12 cellular contexts compared by ENCODE assay signal in genomic region chr12:55925371-55925770, GRCh38. TPM values are rescaled to one million over a fixed set of nuclear protein-coding genes. Genes with fewer than 3 reads are reported as not detected.
DNase-seq lines count a peak whose midpoint lies in the region; ATAC-seq, FAIRE-seq and TF ChIP-seq lines count a peak whose summit lies in the region.
"Had no signal": no experiment of that assay in that cellular context is flagged by ENCODE, and none has a peak within 500 bp of the region (broad histone marks: within the 10 kb centered on the region; RNA-seq: fewer than 3 reads in every experiment).

No MANE protein-coding gene starts in this region.

- H3F3A ChIP-seq in SK-N-SH (replicated peaks; ENCODE audit: insufficient read depth): peaks cover 35% of the 10 kb centered on the region
- peaks cover 23% of the 10 kb centered on the region for H3F3A ChIP-seq in Loucy (ENCODE audit: low read depth)

- H3K9ac ChIP-seq in SK-N-SH: peak overlapping the region; percentile 89; the same call in 1 of the 2 replicates
- peak overlapping the region; percentile 98 for H3K9ac ChIP-seq in Loucy (ENCODE audit: low read depth, low read length, poor library complexity, severe bottlenecking)
- peak overlapping the region in 1 of 2 experiments; percentile 99; a peak in 2 of 4 replicates for H3K9ac ChIP-seq in K562 (ENCODE audit: insufficient read depth in 1 of 2, low read depth in 2 of 2, low read length in 2 of 2)

- FAIRE-seq in K562 (lab: Jason Lieb, UNC): no peak

- H3K27me3 ChIP-seq in SK-N-SH (ENCODE audit: insufficient read depth): no peaks in the 10 kb centered on the region
- H3K27me3 ChIP-seq in Loucy (ENCODE audit: insufficient read depth, low read length, poor library complexity, severe bottlenecking): no peaks in the 10 kb centered on the region
- H3K27me3 ChIP-seq in K562 (ENCODE audit: control insufficient read depth in 2 of 2, insufficient read depth in 2 of 2, low read length in 2 of 2): no peaks in the 10 kb centered on the region
- H3K27me3 ChIP-seq in neuron (ENCODE audit: insufficient read depth, low read length): no peaks in the 10 kb centered on the region
- H3K27me3 ChIP-seq: cardiac muscle cell, gastroesophageal sphincter had no signal

- ATAC-seq in SK-N-SH treated with all-trans-retinoic acid at 6 μM for 48 hours (no peak), K562 (no peak), GM21528 (IDR thresholded peaks at IDR 0.05; ENCODE audit: low FRiP score, unreplicated experiment) (no peak), HG03039 (IDR thresholded peaks at IDR 0.05; ENCODE audit: unreplicated experiment) (no peak)
- ATAC-seq: gastroesophageal sphincter had no signal

- H3K4me3 ChIP-seq in SK-N-SH (ENCODE audit: low read depth in 2 of 2, low read length in 1 of 2) (peak overlapping the region in 1 of 2 experiments; percentile 90; a peak in 3 of 4 replicates), Loucy (ENCODE audit: low read length, poor library complexity, severe bottlenecking) (peak overlapping the region; percentile 100), K562 (no peak overlapping the region), neuron (ENCODE audit: low read length) (peak overlapping the region; percentile 91)

- H3K4me2 ChIP-seq in SK-N-SH (peak overlapping the region; percentile 97), Loucy (ENCODE audit: low read depth, low read length, poor library complexity, severe bottlenecking) (peak overlapping the region; percentile 96), K562 (ENCODE audit: insufficient read depth, low read length) (peak overlapping the region; percentile 91)

- TF ChIP-seq RAD21 in SK-N-SH (IDR thresholded peaks at IDR 0.05; ENCODE audit: low read length): no peak
- TF ChIP-seq RAD21 in K562 (CRISPR knock-in tag; conservative IDR thresholded peaks at IDR 0.05 in 1 of 2, IDR thresholded peaks at IDR 0.05 in 1 of 2): no peak

- POLR2A ChIA-PET in SK-N-SH (lab: Yijun Ruan, JAX) (interaction anchor here (3.2 to 4.2 kb wide), 2 partner anchors 95 to 107 kb away, joined by 18 to 39 read pairs; partner anchors contain the start of genes DNAJC14, ORMDL2 and SARNP), K562 (lab: Yijun Ruan, JAX) (interaction anchor here (0.7 to 3.8 kb wide), 8 partner anchors 9 to 113 kb away, joined by 3 to 26 read pairs (median 6); partner anchors contain the start of genes DNAJC14, ORMDL2, RAB5B and SARNP)

- intact Hi-C loops in K562 (cut with micrococcal nuclease): loop anchor here (5.0 kb wide), 1 partner anchor 47 kb away; the partner anchor contains the start of gene RAB5B

- TF ChIP-seq POLR2A in K562 (conservative IDR thresholded peaks at IDR 0.05): no peak

- H3K36me3 ChIP-seq in SK-N-SH (replicated peaks in 1 of 2; ENCODE audit: control insufficient read depth in 1 of 2, insufficient read depth in 2 of 2, low read length in 1 of 2): peaks cover 0 to 11% of the 10 kb centered on the region in 2 experiments
- H3K36me3 ChIP-seq in Loucy (ENCODE audit: insufficient read depth, low read length): no peaks in the 10 kb centered on the region
- peaks cover 36% of the 10 kb centered on the region for H3K36me3 ChIP-seq in K562 (ENCODE audit: control insufficient read depth, insufficient read depth, low read length)
- peaks cover 16% of the 10 kb centered on the region for H3K36me3 ChIP-seq in neuron (ENCODE audit: insufficient read depth, low read length)

- TF ChIP-seq EP300 in SK-N-SH (IDR thresholded peaks at IDR 0.05; ENCODE audit: borderline replicate concordance in 1 of 2, low read depth in 1 of 2, low read length in 1 of 2) (no peak), K562 (IDR thresholded peaks at IDR 0.05; ENCODE audit: low read length) (no peak; the same call in 1 of the 2 replicates)

- BruUV-seq in K562 (replicated peaks; lab: Mats Ljungman, UMichigan): no TSS peak

- H3K4me1 ChIP-seq in SK-N-SH (ENCODE audit: control insufficient read depth in 1 of 2, insufficient read depth in 2 of 2, low read depth in 1 of 2, low read length in 1 of 2) (peaks cover 10 to 20% of the 10 kb centered on the region in 2 experiments; a peak in 3 of 4 replicates), Loucy (ENCODE audit: insufficient read depth, low read length, poor library complexity, severe bottlenecking) (peaks cover 38% of the 10 kb centered on the region), K562 (replicated peaks in 1 of 2; ENCODE audit: control insufficient read depth in 2 of 2, insufficient read depth in 2 of 2, low read length in 2 of 2) (peaks cover 10 to 16% of the 10 kb centered on the region in 2 experiments; a peak in 4 of 5 replicates), neuron (ENCODE audit: insufficient read depth, low read length) (peaks cover 14% of the 10 kb centered on the region)

- TF ChIP-seq CTCF in SK-N-SH (IDR thresholded peaks at IDR 0.05) (no peak), Loucy (conservative IDR thresholded peaks at IDR 0.05; ENCODE audit: low read length) (no peak), K562 (IDR thresholded peaks at IDR 0.05 in 2 of 3, conservative IDR thresholded peaks at IDR 0.05 in 1 of 3; ENCODE audit: insufficient read depth in 2 of 3, low read depth in 1 of 3, low read length in 3 of 3) (no peak)

- H3K9me2 ChIP-seq in SK-N-SH: no peaks in the 10 kb centered on the region
- no peaks in the 10 kb centered on the region for H3K9me2 ChIP-seq in Loucy (replicated peaks; ENCODE audit: low read depth, low read length)

- H3K27ac ChIP-seq in SK-N-SH (ENCODE audit: low read depth in 2 of 2, low read length in 1 of 2) (peak overlapping the region in 1 of 2 experiments; percentile 94; a peak in 1 of 4 replicates), K562 (ENCODE audit: extremely low read depth, low read depth, low read length) (peak overlapping the region; percentile 95)

- H3K79me2 ChIP-seq in SK-N-SH (ENCODE audit: insufficient read depth): peaks cover 84% of the 10 kb centered on the region
- H3K79me2 ChIP-seq in Loucy (ENCODE audit: insufficient read depth, low read length): peaks cover 69% of the 10 kb centered on the region
- peaks cover 79% of the 10 kb centered on the region for H3K79me2 ChIP-seq in K562 (ENCODE audit: control insufficient read depth, insufficient read depth, low read length)

- no peaks in the 10 kb centered on the region for H3K9me3 ChIP-seq in SK-N-SH
- H3K9me3 ChIP-seq in Loucy (ENCODE audit: insufficient read depth, low read depth, low read length): no peaks in the 10 kb centered on the region
- no peaks in the 10 kb centered on the region for H3K9me3 ChIP-seq in K562 (replicated peaks; ENCODE audit: control insufficient read depth, insufficient read depth, low read depth, low read length)
- no peaks in the 10 kb centered on the region for H3K9me3 ChIP-seq in neuron (ENCODE audit: low read length)
- H3K9me3 ChIP-seq: gastroesophageal sphincter had no signal

- H3K9me1 ChIP-seq in K562 (ENCODE audit: control insufficient read depth, insufficient read depth, low read length): no peaks in the 10 kb centered on the region

- no peak overlapping the region for H2AFZ ChIP-seq in SK-N-SH (ENCODE audit: low read depth)
- no peak overlapping the region for H2AFZ ChIP-seq in Loucy (ENCODE audit: low read length)
- H2AFZ ChIP-seq in K562 (ENCODE audit: low read depth, low read length): no peak overlapping the region
- no peak overlapping the region for H2AFZ ChIP-seq in neuron (ENCODE audit: low read depth, low read length)

- DNase-seq in SK-N-SH (no peak), K562 (ENCODE audit: extremely low read depth in 1 of 4, low spot score in 3 of 4) (no peak), GM19238 (ENCODE audit: insufficient read length, low spot score) (no peak)
- DNase-seq: ACHN; activated CD4-positive, alpha-beta T cell treated with anti-CD3 and anti-CD28 coated beads for 1 hour had no signal

- H4K20me1 ChIP-seq in SK-N-SH (ENCODE audit: insufficient read depth): no peaks in the 10 kb centered on the region
- H4K20me1 ChIP-seq in Loucy (ENCODE audit: insufficient read depth, low read length, poor library complexity, severe bottlenecking): peaks cover 21% of the 10 kb centered on the region
- H4K20me1 ChIP-seq in K562 (replicated peaks; ENCODE audit: control insufficient read depth, insufficient read depth, low read length): no peaks in the 10 kb centered on the region

- 89% methylated on average over 4 of the region's 4 CpGs for WGBS in SK-N-SH (ENCODE audit: low lambda C conversion rate)
- WGBS in K562 (ENCODE audit: insufficient coverage, low coverage, missing lambda C conversion rate): 80% methylated on average over 4 of the region's 4 CpGs

- in situ Hi-C loops in K562 (cut with MboI): no loop called here

- CTCF ChIA-PET in SK-N-SH (lab: Yijun Ruan, JAX): interaction anchor here (1.1 to 6.4 kb wide), 14 partner anchors 8 to 196 kb away, joined by 3 to 51 read pairs (median 8); partner anchors contain the start of genes CD63 and DNAJC14
- CTCF ChIA-PET in K562 (lab: Yijun Ruan, JAX; ENCODE audit: low intra/inter-chr PET ratio): no interaction called here

RNA-seq across cellular contexts. Expression of gene PYM1, which starts 2.3 kb away (rescaled TPM):
- 36.0 and 36.3 TPM in 2 replicates for polyA plus RNA-seq in SK-N-SH (2012; rRNA removed)
- 39.3 and 40.9 TPM in 2 replicates for polyA plus RNA-seq in SK-N-SH (2012; cell fraction: cytosol; rRNA removed)
- polyA plus RNA-seq in SK-N-SH (2012; cell fraction: nucleus; rRNA removed): 16.7 and 21.0 TPM in 2 replicates
- total RNA-seq in K562 (2011; cell fraction: chromatin; rRNA removed; ENCODE audit: low replicate concordance): 38.0 and 56.0 TPM in 2 replicates
- total RNA-seq in K562 (2011; cell fraction: nucleolus; rRNA removed): 18.8 and 25.0 TPM in 2 replicates
- total RNA-seq in K562 (2011; cell fraction: nucleoplasm; rRNA removed): 39.9 and 61.8 TPM in 2 replicates
- total RNA-seq in K562 (2014; rRNA removed): 45.0 and 52.8 TPM in 2 replicates
- total RNA-seq in K562 (2014; rRNA removed; fragmentation: Illumina TruSeq; extraction: Trizol): 32.6 and 33.1 TPM in 2 replicates
- total RNA-seq in K562 (2015; rRNA removed; fragmentation: Illumina TruSeq; extraction: Trizol): 30.8 and 34.1 TPM in 2 replicates
- total RNA-seq in K562 (2021): 31.2 and 32.4 TPM in 2 replicates
- 39.1 and 43.2 TPM in 2 replicates for polyA plus RNA-seq in K562 (2011; rRNA removed)
- polyA plus RNA-seq in K562 (2011; cell fraction: cytosol; rRNA removed): 25.0 and 32.4 TPM in 2 replicates
- polyA plus RNA-seq in K562 (2011; cell fraction: nucleus; rRNA removed): 15.6 and 20.7 TPM in 2 replicates
- polyA plus RNA-seq in K562 (2012): 33.1 and 34.2 TPM in 2 replicates
- 36.0 and 37.7 TPM in 2 replicates for polyA plus RNA-seq in K562 (2014; fragmentation: Illumina TruSeq; extraction: Trizol)
- 10 to 100 TPM; 29.0 to 32.6 TPM for polyA plus RNA-seq in K562 (2014; fragmentation: Nextera tagmentation; extraction: Ambion mirVana)
- 46.3 and 51.3 TPM in 2 replicates for polyA plus RNA-seq in K562 (2014; rRNA removed)
- polyA minus RNA-seq in K562 (2011; rRNA and poly(A)+ RNA removed): 18.3 and 18.9 TPM in 2 replicates
- polyA minus RNA-seq in K562 (2011; cell fraction: cytosol; rRNA and poly(A)+ RNA removed): 12.5 and 12.7 TPM in 2 replicates
- 7.0 and 13.3 TPM in 2 replicates for polyA minus RNA-seq in K562 (2011; cell fraction: nucleus; rRNA and poly(A)+ RNA removed)

RNA-seq across cellular contexts. Expression of gene DGKA, which starts 5.6 kb away (rescaled TPM):
- 74.6 and 75.9 TPM in 2 replicates for polyA plus RNA-seq in SK-N-SH (2012; rRNA removed)
- polyA plus RNA-seq in SK-N-SH (2012; cell fraction: cytosol; rRNA removed): 47.2 and 52.0 TPM in 2 replicates
- 213 and 244 TPM in 2 replicates for polyA plus RNA-seq in SK-N-SH (2012; cell fraction: nucleus; rRNA removed)
- total RNA-seq in K562 (2011; cell fraction: chromatin; rRNA removed; ENCODE audit: low replicate concordance): 62.2 and 79.1 TPM in 2 replicates
- total RNA-seq in K562 (2011; cell fraction: nucleolus; rRNA removed): 35.8 and 47.0 TPM in 2 replicates
- total RNA-seq in K562 (2011; cell fraction: nucleoplasm; rRNA removed): 36.1 and 38.3 TPM in 2 replicates
- 6.2 and 7.6 TPM in 2 replicates for total RNA-seq in K562 (2014; rRNA removed)
- total RNA-seq in K562 (2014; rRNA removed; fragmentation: Illumina TruSeq; extraction: Trizol): 8.2 and 8.4 TPM in 2 replicates
- total RNA-seq in K562 (2015; rRNA removed; fragmentation: Illumina TruSeq; extraction: Trizol): 5.3 and 6.0 TPM in 2 replicates
- total RNA-seq in K562 (2021): 11.0 and 11.1 TPM in 2 replicates
- polyA plus RNA-seq in K562 (2011; rRNA removed): 5.8 and 10.7 TPM in 2 replicates
- 5.8 and 7.2 TPM in 2 replicates for polyA plus RNA-seq in K562 (2011; cell fraction: cytosol; rRNA removed)
- polyA plus RNA-seq in K562 (2011; cell fraction: nucleus; rRNA removed): 71.2 and 80.8 TPM in 2 replicates
- polyA plus RNA-seq in K562 (2012): 9.1 and 13.8 TPM in 2 replicates
- 9.3 and 10.1 TPM in 2 replicates for polyA plus RNA-seq in K562 (2014; fragmentation: Illumina TruSeq; extraction: Trizol)
- 1 to 10 TPM; 3.4 to 4.7 TPM for polyA plus RNA-seq in K562 (2014; fragmentation: Nextera tagmentation; extraction: Ambion mirVana)
- 12.4 and 13.8 TPM in 2 replicates for polyA plus RNA-seq in K562 (2014; rRNA removed)
- 11.4 and 13.3 TPM in 2 replicates for polyA minus RNA-seq in K562 (2011; rRNA and poly(A)+ RNA removed)
- polyA minus RNA-seq in K562 (2011; cell fraction: cytosol; rRNA and poly(A)+ RNA removed): 9.3 and 12.8 TPM in 2 replicates
- 14.4 and 33.1 TPM in 2 replicates for polyA minus RNA-seq in K562 (2011; cell fraction: nucleus; rRNA and poly(A)+ RNA removed)

RNA-seq across cellular contexts. Expression of gene PMEL, which starts 40.5 kb away (rescaled TPM):
- polyA plus RNA-seq in SK-N-SH (2012; rRNA removed) (1.8 and 2.7 TPM in 2 replicates), K562 (2011; rRNA removed) (2.0 and 2.8 TPM in 2 replicates), K562 (2014; fragmentation: Illumina TruSeq; extraction: Trizol) (1.4 and 1.9 TPM in 2 replicates), K562 (2014; fragmentation: Nextera tagmentation; extraction: Ambion mirVana) (under 1 TPM; 0.39 to 0.68 TPM), K562 (2014; rRNA removed) (1.1 and 2.5 TPM in 2 replicates)
- polyA plus RNA-seq in SK-N-SH (2012; cell fraction: cytosol; rRNA removed): 0.60 and 0.79 TPM in 2 replicates
- polyA plus RNA-seq in SK-N-SH (2012; cell fraction: nucleus; rRNA removed): 5.4 and 5.5 TPM in 2 replicates
- total RNA-seq in K562 (2011; cell fraction: chromatin; rRNA removed; ENCODE audit: low replicate concordance): 2.5 and 8.4 TPM in 2 replicates
- 3.4 and 4.2 TPM in 2 replicates for total RNA-seq in K562 (2011; cell fraction: nucleolus; rRNA removed)
- total RNA-seq in K562 (2011; cell fraction: nucleoplasm; rRNA removed): 5.3 and 6.1 TPM in 2 replicates
- total RNA-seq in K562 (2014; rRNA removed) (0.36 and 0.78 TPM in 2 replicates), K562 (2014; rRNA removed; fragmentation: Illumina TruSeq; extraction: Trizol) (0.96 and 1.1 TPM in 2 replicates), K562 (2015; rRNA removed; fragmentation: Illumina TruSeq; extraction: Trizol) (0.54 and 0.72 TPM in 2 replicates), K562 (2021) (0.96 and 0.98 TPM in 2 replicates)
- 2.1 and 2.8 TPM in 2 replicates for polyA plus RNA-seq in K562 (2011; cell fraction: cytosol; rRNA removed)
- polyA plus RNA-seq in K562 (2011; cell fraction: nucleus; rRNA removed): 9.6 and 10.1 TPM in 2 replicates
- 0.81 and 1.9 TPM in 2 replicates for polyA plus RNA-seq in K562 (2012)
- 1.5 and 1.6 TPM in 2 replicates for polyA minus RNA-seq in K562 (2011; rRNA and poly(A)+ RNA removed)
- polyA minus RNA-seq in K562 (2011; cell fraction: cytosol; rRNA and poly(A)+ RNA removed): not detected in 2 replicates
- polyA minus RNA-seq in K562 (2011; cell fraction: nucleus; rRNA and poly(A)+ RNA removed): 1.2 and 1.6 TPM in 2 replicates

RNA-seq across cellular contexts. Expression of gene CDK2, which starts 41.3 kb away (rescaled TPM):
- polyA plus RNA-seq in SK-N-SH (2012; rRNA removed) (34.7 and 43.3 TPM in 2 replicates), K562 (2011; rRNA removed) (200 and 213 TPM in 2 replicates), K562 (2014; fragmentation: Illumina TruSeq; extraction: Trizol) (129 and 166 TPM in 2 replicates), K562 (2014; fragmentation: Nextera tagmentation; extraction: Ambion mirVana) (10 to 100 TPM; 17.4 to 26.4 TPM), K562 (2014; rRNA removed) (109 and 114 TPM in 2 replicates)
- polyA plus RNA-seq in SK-N-SH (2012; cell fraction: cytosol; rRNA removed): 21.7 and 27.5 TPM in 2 replicates
- polyA plus RNA-seq in SK-N-SH (2012; cell fraction: nucleus; rRNA removed): 81.1 and 115 TPM in 2 replicates
- 59.4 and 105 TPM in 2 replicates for total RNA-seq in K562 (2011; cell fraction: chromatin; rRNA removed; ENCODE audit: low replicate concordance)
- total RNA-seq in K562 (2011; cell fraction: nucleolus; rRNA removed): 83.6 and 91.2 TPM in 2 replicates
- 82.4 and 85.6 TPM in 2 replicates for total RNA-seq in K562 (2011; cell fraction: nucleoplasm; rRNA removed)
- total RNA-seq in K562 (2014; rRNA removed) (83.6 and 101 TPM in 2 replicates), K562 (2014; rRNA removed; fragmentation: Illumina TruSeq; extraction: Trizol) (96.5 and 116 TPM in 2 replicates), K562 (2015; rRNA removed; fragmentation: Illumina TruSeq; extraction: Trizol) (106 and 111 TPM in 2 replicates), K562 (2021) (110 and 133 TPM in 2 replicates)
- polyA plus RNA-seq in K562 (2011; cell fraction: cytosol; rRNA removed): 130 and 203 TPM in 2 replicates
- polyA plus RNA-seq in K562 (2011; cell fraction: nucleus; rRNA removed): 271 and 421 TPM in 2 replicates
- polyA plus RNA-seq in K562 (2012): 106 and 139 TPM in 2 replicates
- 58.7 and 86.0 TPM in 2 replicates for polyA minus RNA-seq in K562 (2011; rRNA and poly(A)+ RNA removed)
- polyA minus RNA-seq in K562 (2011; cell fraction: cytosol; rRNA and poly(A)+ RNA removed): 48.2 and 82.6 TPM in 2 replicates
- polyA minus RNA-seq in K562 (2011; cell fraction: nucleus; rRNA and poly(A)+ RNA removed): 31.2 and 44.9 TPM in 2 replicates

RNA-seq across cellular contexts. Expression of gene RAB5B, which starts 48.5 kb away (rescaled TPM):
- 54.0 and 79.4 TPM in 2 replicates for polyA plus RNA-seq in SK-N-SH (2012; rRNA removed)
- 60.7 and 66.8 TPM in 2 replicates for polyA plus RNA-seq in SK-N-SH (2012; cell fraction: cytosol; rRNA removed)
- polyA plus RNA-seq in SK-N-SH (2012; cell fraction: nucleus; rRNA removed): 40.9 and 67.0 TPM in 2 replicates
- total RNA-seq in K562 (2011; cell fraction: chromatin; rRNA removed; ENCODE audit: low replicate concordance): 74.2 and 106 TPM in 2 replicates
- total RNA-seq in K562 (2011; cell fraction: nucleolus; rRNA removed): 56.2 and 58.3 TPM in 2 replicates
- 79.6 and 100 TPM in 2 replicates for total RNA-seq in K562 (2011; cell fraction: nucleoplasm; rRNA removed)
- 14.3 and 18.2 TPM in 2 replicates for total RNA-seq in K562 (2014; rRNA removed)
- 24.7 and 25.2 TPM in 2 replicates for total RNA-seq in K562 (2014; rRNA removed; fragmentation: Illumina TruSeq; extraction: Trizol)
- total RNA-seq in K562 (2015; rRNA removed; fragmentation: Illumina TruSeq; extraction: Trizol): 20.8 and 22.0 TPM in 2 replicates
- 33.7 and 35.1 TPM in 2 replicates for total RNA-seq in K562 (2021)
- polyA plus RNA-seq in K562 (2011; rRNA removed): 73.8 and 79.6 TPM in 2 replicates
- 46.7 and 81.7 TPM in 2 replicates for polyA plus RNA-seq in K562 (2011; cell fraction: cytosol; rRNA removed)
- 47.0 and 59.0 TPM in 2 replicates for polyA plus RNA-seq in K562 (2011; cell fraction: nucleus; rRNA removed)
- 30.1 and 47.5 TPM in 2 replicates for polyA plus RNA-seq in K562 (2012)
- polyA plus RNA-seq in K562 (2014; fragmentation: Illumina TruSeq; extraction: Trizol): 39.7 and 49.4 TPM in 2 replicates
- polyA plus RNA-seq in K562 (2014; fragmentation: Nextera tagmentation; extraction: Ambion mirVana): 10 to 100 TPM in 1 of 2 experiments, 1 to 10 TPM in 1; 6.8 to 12.2 TPM
- 29.5 and 37.1 TPM in 2 replicates for polyA plus RNA-seq in K562 (2014; rRNA removed)
- 71.3 and 77.5 TPM in 2 replicates for polyA minus RNA-seq in K562 (2011; rRNA and poly(A)+ RNA removed)
- polyA minus RNA-seq in K562 (2011; cell fraction: cytosol; rRNA and poly(A)+ RNA removed): 31.7 and 33.6 TPM in 2 replicates
- polyA minus RNA-seq in K562 (2011; cell fraction: nucleus; rRNA and poly(A)+ RNA removed): 13.5 and 26.8 TPM in 2 replicates
